Comparison of ENCODE assay signal across 8 cellular contexts in genomic region chr10:75234683-75235374, GRCh38. TPM values are rescaled to one million over a fixed set of nuclear protein-coding genes. Genes with fewer than 3 reads are reported as not detected.
DNase-seq lines count a peak whose midpoint lies in the region; ATAC-seq, FAIRE-seq and TF ChIP-seq lines count a peak whose summit lies in the region.

No MANE protein-coding gene starts in this region.

- H3K9me3 Mint-ChIP-seq in HFFc6, result no peaks in the 10 kb centered on the region
- no peaks in the 10 kb centered on the region for H3K9me3 Mint-ChIP-seq in central memory CD8-positive, alpha-beta T cell

- H3K27me3 ChIP-seq in HepG2 (ENCODE audit: control insufficient read depth in 1 of 2, insufficient read depth in 2 of 2, low read length in 2 of 2) (0 out of 5 replicates have a peak, but pooled peaks cover 0 to 1% of the 10 kb centered on the region in 2 experiments), subcutaneous abdominal adipose tissue (ENCODE audit: control insufficient read depth in 5 of 5, insufficient read depth in 4 of 5, low read length in 5 of 5) (peaks cover 0 to under 1% (median 0%) of the 10 kb centered on the region in 5 donors)

- H3K4me3 ChIP-seq in OCI-LY7 (ENCODE audit: low read depth, low read length, poor library complexity, severe bottlenecking) (peak overlapping the region; percentile 80), HepG2 (replicated peaks in 1 of 3; ENCODE audit: insufficient read depth in 1 of 3, low read depth in 2 of 3, low read length in 3 of 3) (peak overlapping the region; percentile 43 to 76 (median 74); a peak in 5 of 6 replicates), subcutaneous abdominal adipose tissue (ENCODE audit: low read depth in 1 of 5, low read length in 5 of 5) (peak overlapping the region; percentile 40 to 88 (median 77))

- TF ChIP-seq CTCF in GM13976 (IDR thresholded peaks at IDR 0.05; ENCODE audit: borderline replicate concordance, control extremely low read depth, extremely low read depth, insufficient read depth, missing control alignments) (peak; percentile 38), HFFc6 (IDR thresholded peaks at IDR 0.05) (peak; percentile 26; the same call in 1 of the 2 replicates), OCI-LY7 (conservative IDR thresholded peaks at IDR 0.05; ENCODE audit: low read length) (peak; percentile 54), HepG2 (CRISPR knock-in tag; IDR thresholded peaks at IDR 0.05) (peak; percentile 45)

- H3K36me3 ChIP-seq in OCI-LY7 (ENCODE audit: insufficient read depth, low read length), result peaks cover 40% of the 10 kb centered on the region
- H3K36me3 ChIP-seq in HepG2 (replicated peaks in 1 of 2; ENCODE audit: control insufficient read depth in 1 of 2, insufficient read depth in 2 of 2, low read length in 2 of 2), result peaks cover 9 to 32% of the 10 kb centered on the region in 2 experiments; a peak in 4 of 5 replicates
- H3K36me3 ChIP-seq in subcutaneous abdominal adipose tissue (ENCODE audit: control insufficient read depth in 5 of 5, insufficient read depth in 5 of 5, low read length in 5 of 5), result peaks cover 14 to 30% (median 23%) of the 10 kb centered on the region in 5 donors

- POLR2A ChIA-PET in OCI-LY7 (lab: Charles Lee) (interaction anchor here (0.6 to 3.7 kb wide), 6 partner anchors 24 to 499 kb away, joined by 3 to 20 read pairs (median 4); partner anchors contain the start of gene VDAC2), HepG2 (lab: Yijun Ruan, JAX) (interaction anchor here (1.2 to 5.0 kb wide), 4 partner anchors 10 to 47 kb away, joined by 3 to 29 read pairs (median 8); partner anchors contain the start of gene VDAC2)

- peaks cover 28% of the 10 kb centered on the region for H3K4me1 Mint-ChIP-seq in HFFc6 (ENCODE audit: low read depth)
- peaks cover 20% of the 10 kb centered on the region for H3K4me1 Mint-ChIP-seq in central memory CD8-positive, alpha-beta T cell

- peak overlapping the region; percentile 74 for H2AFZ ChIP-seq in OCI-LY7 (ENCODE audit: low read length)
- no peak overlapping the region for H2AFZ ChIP-seq in HepG2 (ENCODE audit: low read length)

- no peak for FAIRE-seq in HepG2 (lab: Jason Lieb, UNC)

- BruUV-seq in OCI-LY7 (replicated peaks; lab: Mats Ljungman, UMichigan) (no TSS peak), HepG2 (replicated peaks; lab: Mats Ljungman, UMichigan) (no TSS peak)

- no peak for TF ChIP-seq EP300 in HepG2 (IDR thresholded peaks at IDR 0.05; ENCODE audit: low read depth in 2 of 2, low read length in 2 of 2)
- TF ChIP-seq EP300 in HepG2 (CRISPR knock-in tag; IDR thresholded peaks at IDR 0.05; ENCODE audit: borderline replicate concordance), result no peak

- peaks cover 7% of the 10 kb centered on the region for H3K27me3 Mint-ChIP-seq in HFFc6 (ENCODE audit: insufficient read depth)
- H3K27me3 Mint-ChIP-seq in central memory CD8-positive, alpha-beta T cell, result no peaks in the 10 kb centered on the region

- H3K27ac Mint-ChIP-seq in HFFc6, result peak overlapping the region; percentile 31; the same call in 1 of the 2 replicates
- H3K27ac Mint-ChIP-seq in central memory CD8-positive, alpha-beta T cell (ENCODE audit: low read depth), result no peak overlapping the region

- H3K27ac ChIP-seq in OCI-LY7 (ENCODE audit: low read depth, low read length, poor library complexity, severe bottlenecking) (peak overlapping the region; percentile 77), HepG2 (ENCODE audit: extremely low read length, insufficient read depth, low read length) (peak overlapping the region; percentile 65), subcutaneous abdominal adipose tissue (ENCODE audit: low read depth, low read length) (peak overlapping the region; percentile 54)

- 50% methylated on average over 2 of the region's 62 CpGs for WGBS in HepG2 (ENCODE audit: low lambda C conversion rate)

- H3K79me2 ChIP-seq in OCI-LY7 (ENCODE audit: insufficient read depth, low read depth, low read length), result no peaks in the 10 kb centered on the region; the same call in 1 of the 2 replicates
- H3K79me2 ChIP-seq in HepG2 (ENCODE audit: insufficient read depth, low read length), result peaks cover 2% of the 10 kb centered on the region

- TF ChIP-seq POLR2A in HepG2 (IDR thresholded peaks at IDR 0.05; ENCODE audit: insufficient read depth in 1 of 2, low read depth in 2 of 2, low read length in 2 of 2), result no peak

- H4K20me1 ChIP-seq in OCI-LY7 (ENCODE audit: insufficient read depth, low read length), result peaks cover 4% of the 10 kb centered on the region; the same call in 1 of the 2 replicates
- no peaks in the 10 kb centered on the region for H4K20me1 ChIP-seq in HepG2 (ENCODE audit: insufficient read depth, low read length)

- intact Hi-C loops in OCI-LY7 (cut with micrococcal nuclease; ENCODE audit: unreplicated experiment), result loop anchor here (1.0 to 10.0 kb wide), 5 partner anchors 25 to 993 kb away; partner anchors contain the start of genes KAT6B, SAMD8 and VDAC2
- intact Hi-C loops in HepG2 (cut with micrococcal nuclease; ENCODE audit: unreplicated experiment), result loop anchor here (5.0 kb wide), 1 partner anchor 123 kb away; the partner anchor contains the start of gene SAMD8

- H3K4me2 ChIP-seq in OCI-LY7 (ENCODE audit: low read length) (peak overlapping the region; percentile 92), HepG2 (ENCODE audit: low read depth, low read length) (peak overlapping the region; percentile 85)

- H3K36me3 Mint-ChIP-seq in HFFc6 (ENCODE audit: low read depth), result peaks cover 17% of the 10 kb centered on the region
- H3K36me3 Mint-ChIP-seq in central memory CD8-positive, alpha-beta T cell (ENCODE audit: insufficient read depth), result peaks cover 34% of the 10 kb centered on the region

- in situ Hi-C loops in GM13976 (cut with MboI; ENCODE audit: low sequenced_read_pairs, unreplicated experiment), result loop anchor here (25.0 kb wide), 2 partner anchors 473 to 973 kb away; no protein-coding TSS in a partner anchor
- in situ Hi-C loops in HepG2 (cut with HindIII; ENCODE audit: extremely low pct_ligation_motif_present, low pct_unique_long_range_greater_than_20kb), result loop anchor here (5.0 to 10.0 kb wide), 3 partner anchors 48 to 990 kb away; partner anchors contain the start of gene SAMD8

- H3K4me1 ChIP-seq in OCI-LY7 (ENCODE audit: insufficient read depth, low read length, poor library complexity, severe bottlenecking) (peaks cover 19% of the 10 kb centered on the region), HepG2 (ENCODE audit: insufficient read depth, low read length) (peaks cover 45% of the 10 kb centered on the region), subcutaneous abdominal adipose tissue (ENCODE audit: control insufficient read depth in 5 of 5, insufficient read depth in 5 of 5, low read length in 5 of 5) (peaks cover 0 to 22% (median 16%) of the 10 kb centered on the region in 5 donors)

- H3K9me2 ChIP-seq in OCI-LY7 (ENCODE audit: insufficient read depth, low read length), result no peaks in the 10 kb centered on the region

- peak overlapping the region; percentile 73; the same call in 1 of the 2 replicates for H3K4me3 Mint-ChIP-seq in HFFc6
- H3K4me3 Mint-ChIP-seq in central memory CD8-positive, alpha-beta T cell, result peak overlapping the region; percentile 75

- H3K9ac ChIP-seq in HepG2 (ENCODE audit: insufficient read depth, low read depth, low read length) (peak overlapping the region; percentile 74), subcutaneous abdominal adipose tissue (ENCODE audit: low read length in 5 of 5) (peak overlapping the region in 4 of 5 donors; percentile 71 to 80 (median 78))

- H3K9me3 ChIP-seq in OCI-LY7 (ENCODE audit: low read length) (no peaks in the 10 kb centered on the region), HepG2 (ENCODE audit: low read length) (no peaks in the 10 kb centered on the region), subcutaneous abdominal adipose tissue (ENCODE audit: control insufficient read depth in 5 of 5, low read length in 5 of 5) (no peaks in the 10 kb centered on the region)

- DNase-seq in GM13976 (ENCODE audit: low spot score) (no peak), HFFc6 (no peak), OCI-LY7 (ENCODE audit: low spot score) (peak; percentile 62), HepG2 (ENCODE audit: low spot score) (no peak)
- DNase-seq in central memory CD8-positive, alpha-beta T cell (ENCODE audit: low spot score in 2 of 2), result peak in 1 of 2 donors; percentile 27
- DNase-seq in activated effector memory CD4-positive, alpha-beta T cell treated with Interleukin-2 at 50 U/mL for 16 hours, result no peak
- no peak for DNase-seq in activated effector memory CD4-positive, alpha-beta T cell treated with anti-CD3 and anti-CD28 coated beads, Interleukin-2, amount 50 U/mL, for 16 hours

- no peak for TF ChIP-seq RAD21 in HepG2 (CRISPR knock-in tag; IDR thresholded peaks at IDR 0.05)

- CTCF ChIA-PET in OCI-LY7 (lab: Charles Lee; ENCODE audit: unreplicated experiment) (interaction anchor here (0.6 to 1.7 kb wide), 3 partner anchors 23 to 203 kb away, joined by 3 to 9 read pairs (median 4); no protein-coding TSS in a partner anchor), HepG2 (lab: Yijun Ruan, JAX; ENCODE audit: low intra/inter-chr PET ratio, low total read pairs) (interaction anchor here (1.8 to 2.7 kb wide), 2 partner anchors 47 to 135 kb away, joined by 7 to 34 read pairs; a partner anchor contains a TSS)

- no peak for ATAC-seq in central memory CD8-positive, alpha-beta T cell (replicated peaks; ENCODE audit: extremely low read depth, poor library complexity, severe bottlenecking)
- peak; percentile 29 for ATAC-seq in HepG2

RNA-seq across cellular contexts. Expression of gene COMTD1, which starts 0.9 kb away (rescaled TPM):
- 1 to 10 TPM; 5.6 to 9.5 (median 8.0) TPM for total RNA-seq in HFFc6 (2021; fragmentation: NEBNext Ultra II Directional; extraction: Animal tissue kit (Norgen Biotek cat#: 25700))
- 20.7 and 37.7 TPM in 2 replicates for total RNA-seq in OCI-LY7 (2014; rRNA removed; shearing (Covaris generic))
- total RNA-seq in OCI-LY7 (2022) (37.6 and 47.2 TPM in 2 replicates), HepG2 (2016; rRNA removed; fragmentation: Illumina TruSeq; extraction: Trizol) (9.8 and 18.4 TPM in 2 replicates)
- 12.2 and 16.1 TPM in 2 replicates for total RNA-seq in HepG2 (2016; cell fraction: cytosol; rRNA removed; fragmentation: Illumina TruSeq; extraction: Trizol; ENCODE audit: low read depth)
- 10.6 and 19.5 TPM in 2 replicates for total RNA-seq in HepG2 (2016; cell fraction: insoluble cytoplasmic fraction; rRNA removed; fragmentation: Illumina TruSeq; extraction: Trizol)
- 12.0 and 14.7 TPM in 2 replicates for total RNA-seq in HepG2 (2016; cell fraction: membrane; rRNA removed; fragmentation: Illumina TruSeq; extraction: Trizol)
- 14.6 and 16.0 TPM in 2 replicates for total RNA-seq in HepG2 (2016; cell fraction: nucleus; rRNA removed; fragmentation: Illumina TruSeq; extraction: Trizol)
- 11.8 and 12.6 TPM in 2 replicates for polyA plus RNA-seq in HepG2 (2011; rRNA removed)
- 6.8 and 16.3 TPM in 2 replicates for polyA plus RNA-seq in HepG2 (2011; cell fraction: cytosol; rRNA removed)
- 56.9 and 70.5 TPM in 2 replicates for polyA plus RNA-seq in HepG2 (2011; cell fraction: nucleus; rRNA removed)
- polyA plus RNA-seq in HepG2 (2012), result 8.1 and 13.6 TPM in 2 replicates
- polyA plus RNA-seq in HepG2 (2016; cell fraction: cytosol; fragmentation: Illumina TruSeq; extraction: Trizol; ENCODE audit: low read depth), result 10.0 and 12.3 TPM in 2 replicates
- 8.1 and 10.1 TPM in 2 replicates for polyA plus RNA-seq in HepG2 (2016; cell fraction: insoluble cytoplasmic fraction; fragmentation: Illumina TruSeq; extraction: Trizol; ENCODE audit: low read depth)
- polyA plus RNA-seq in HepG2 (2016; cell fraction: membrane; fragmentation: Illumina TruSeq; extraction: Trizol; ENCODE audit: low read depth), result 9.1 and 10.0 TPM in 2 replicates
- 30.4 and 30.9 TPM in 2 replicates for polyA plus RNA-seq in HepG2 (2016; cell fraction: nucleus; fragmentation: Illumina TruSeq; extraction: Trizol; ENCODE audit: insufficient read depth, low read depth)
- 5.5 and 7.7 TPM in 2 replicates for polyA minus RNA-seq in HepG2 (2011; rRNA and poly(A)+ RNA removed; ENCODE audit: low replicate concordance)
- polyA minus RNA-seq in HepG2 (2011; cell fraction: cytosol; rRNA and poly(A)+ RNA removed), result 3.2 and 9.5 TPM in 2 replicates
- 3.4 and 4.1 TPM in 2 replicates for polyA minus RNA-seq in HepG2 (2011; cell fraction: nucleus; rRNA and poly(A)+ RNA removed)

RNA-seq across cellular contexts. Expression of gene VDAC2, which starts 24.2 kb away (rescaled TPM):
- 100 to 1,000 TPM; 213 to 248 (median 223) TPM for total RNA-seq in HFFc6 (2021; fragmentation: NEBNext Ultra II Directional; extraction: Animal tissue kit (Norgen Biotek cat#: 25700))
- total RNA-seq in OCI-LY7 (2014; rRNA removed; shearing (Covaris generic)), result 77.8 and 81.4 TPM in 2 replicates
- total RNA-seq in OCI-LY7 (2022) (148 and 182 TPM in 2 replicates), HepG2 (2016; rRNA removed; fragmentation: Illumina TruSeq; extraction: Trizol) (222 and 289 TPM in 2 replicates)
- total RNA-seq in HepG2 (2016; cell fraction: cytosol; rRNA removed; fragmentation: Illumina TruSeq; extraction: Trizol; ENCODE audit: low read depth), result 104 and 114 TPM in 2 replicates
- 211 and 292 TPM in 2 replicates for total RNA-seq in HepG2 (2016; cell fraction: insoluble cytoplasmic fraction; rRNA removed; fragmentation: Illumina TruSeq; extraction: Trizol)
- total RNA-seq in HepG2 (2016; cell fraction: membrane; rRNA removed; fragmentation: Illumina TruSeq; extraction: Trizol), result 204 and 207 TPM in 2 replicates
- 115 and 129 TPM in 2 replicates for total RNA-seq in HepG2 (2016; cell fraction: nucleus; rRNA removed; fragmentation: Illumina TruSeq; extraction: Trizol)
- polyA plus RNA-seq in HepG2 (2011; rRNA removed), result 51.4 and 67.9 TPM in 2 replicates
- 57.5 and 78.7 TPM in 2 replicates for polyA plus RNA-seq in HepG2 (2011; cell fraction: cytosol; rRNA removed)
- 39.7 and 47.6 TPM in 2 replicates for polyA plus RNA-seq in HepG2 (2011; cell fraction: nucleus; rRNA removed)
- polyA plus RNA-seq in HepG2 (2012), result 254 and 278 TPM in 2 replicates
- 130 and 148 TPM in 2 replicates for polyA plus RNA-seq in HepG2 (2016; cell fraction: cytosol; fragmentation: Illumina TruSeq; extraction: Trizol; ENCODE audit: low read depth)
- 312 and 323 TPM in 2 replicates for polyA plus RNA-seq in HepG2 (2016; cell fraction: insoluble cytoplasmic fraction; fragmentation: Illumina TruSeq; extraction: Trizol; ENCODE audit: low read depth)
- polyA plus RNA-seq in HepG2 (2016; cell fraction: membrane; fragmentation: Illumina TruSeq; extraction: Trizol; ENCODE audit: low read depth), result 182 and 196 TPM in 2 replicates
- 145 and 163 TPM in 2 replicates for polyA plus RNA-seq in HepG2 (2016; cell fraction: nucleus; fragmentation: Illumina TruSeq; extraction: Trizol; ENCODE audit: insufficient read depth, low read depth)
- 45.3 and 49.0 TPM in 2 replicates for polyA minus RNA-seq in HepG2 (2011; rRNA and poly(A)+ RNA removed; ENCODE audit: low replicate concordance)
- 83.7 and 98.7 TPM in 2 replicates for polyA minus RNA-seq in HepG2 (2011; cell fraction: cytosol; rRNA and poly(A)+ RNA removed)
- polyA minus RNA-seq in HepG2 (2011; cell fraction: nucleus; rRNA and poly(A)+ RNA removed), result 59.0 and 61.9 TPM in 2 replicates
